In genomic region chr5:32462618-32463017, GRCh38 we compare ENCODE assay signal across 13 cellular contexts. TPM values are rescaled to one million over a fixed set of nuclear protein-coding genes. Genes with fewer than 3 reads are reported as not detected.
DNase-seq lines count a peak whose midpoint lies in the region; ATAC-seq and TF ChIP-seq lines count a peak whose summit lies in the region.
"Had no signal": no experiment of that assay in that cellular context is flagged by ENCODE, and none has a peak within 500 bp of the region (broad histone marks: within the 10 kb centered on the region; RNA-seq: fewer than 3 reads in every experiment).

No MANE protein-coding gene starts in this region.

- no peaks in the 10 kb centered on the region for H3K79me1 ChIP-seq in H9 (ENCODE audit: insufficient read depth, low read depth, low read length, poor library complexity, severe bottlenecking)

- H3K4me3 Mint-ChIP-seq in activated CD8-positive, alpha-beta memory T cell treated with anti-CD3 and anti-CD28 coated beads, Interleukin-2, amount 10 ng/mL, durations not matched to agents 7 days and 5 days, result no peak overlapping the region
- H3K4me3 Mint-ChIP-seq in stimulated activated effector memory CD8-positive, alpha-beta T cell treated with anti-CD3 and anti-CD28 coated beads, Interleukin-12 subunit alpha, Interleukin-12 subunit beta, amount 100 ng/mL, for 72 hours, result peak overlapping the region; percentile 3
- H3K4me3 Mint-ChIP-seq in H9, result no peak overlapping the region

- no peak overlapping the region for H4K91ac ChIP-seq in H9 (ENCODE audit: insufficient read length, low read depth, low read length)

- H2BK12ac ChIP-seq in H9 (ENCODE audit: insufficient read length, low read depth, low read length), result no peak overlapping the region

- H2AFZ ChIP-seq in H9 (ENCODE audit: low read length), result no peak overlapping the region

- no peak overlapping the region for H3K4me3 ChIP-seq in adrenal gland
- H3K4me3 ChIP-seq: dorsolateral prefrontal cortex, ovary, tibial nerve had no signal

- H3K36me3 Mint-ChIP-seq in activated CD8-positive, alpha-beta memory T cell treated with anti-CD3 and anti-CD28 coated beads, Interleukin-2, amount 10 ng/mL, durations not matched to agents 7 days and 5 days, result no peaks in the 10 kb centered on the region
- no peaks in the 10 kb centered on the region for H3K36me3 Mint-ChIP-seq in stimulated activated effector memory CD8-positive, alpha-beta T cell treated with anti-CD3 and anti-CD28 coated beads, Interleukin-12 subunit alpha, Interleukin-12 subunit beta, amount 100 ng/mL, for 72 hours
- peaks cover 0 to 4% (median 4%) of the 10 kb centered on the region in 3 experiments; a peak in 3 of 7 replicates for H3K36me3 Mint-ChIP-seq in H9 (ENCODE audit: insufficient read depth in 1 of 3, low read depth in 3 of 3)

- H3K56ac ChIP-seq in H9 (ENCODE audit: insufficient read length, low read depth, low read length), result no peak overlapping the region

- peaks cover 6% of the 10 kb centered on the region for H3K4me1 Mint-ChIP-seq in activated CD8-positive, alpha-beta memory T cell treated with anti-CD3 and anti-CD28 coated beads, Interleukin-2, amount 10 ng/mL, durations not matched to agents 7 days and 5 days
- peaks cover 13% of the 10 kb centered on the region for H3K4me1 Mint-ChIP-seq in stimulated activated effector memory CD8-positive, alpha-beta T cell treated with anti-CD3 and anti-CD28 coated beads, Interleukin-12 subunit alpha, Interleukin-12 subunit beta, amount 100 ng/mL, for 72 hours
- H3K4me1 Mint-ChIP-seq in H9, result peaks cover 5 to 9% of the 10 kb centered on the region in 2 experiments

- no peak overlapping the region for H4K5ac ChIP-seq in H9 (ENCODE audit: insufficient read length, low read depth, low read length)

- H4K20me1 ChIP-seq in H9 (ENCODE audit: control insufficient read depth, insufficient read depth, insufficient read length), result no peaks in the 10 kb centered on the region

- H3K4me2 ChIP-seq in H9 (ENCODE audit: insufficient read depth, insufficient read length, low read length), result no peak overlapping the region

- no peak overlapping the region for H3K14ac ChIP-seq in H9 (ENCODE audit: insufficient read depth, low read length)

- CTCF ChIA-PET in activated CD8-positive, alpha-beta memory T cell treated with anti-CD3 and anti-CD28 coated beads, Interleukin-2, amount 10 ng/mL, durations not matched to agents 7 days and 5 days (lab: Charles Lee), result interaction anchor here (1.3 to 1.9 kb wide), 2 partner anchors 26 to 127 kb away, joined by 3 to 4 read pairs; no protein-coding TSS in a partner anchor

- H3K9ac ChIP-seq in H9 (ENCODE audit: extremely low read depth, insufficient read length, low read length), result no peak overlapping the region

- no peak overlapping the region for H2BK15ac ChIP-seq in H9 (ENCODE audit: low read depth, low read length)

- H3K27me3 ChIP-seq in adrenal gland (no peaks in the 10 kb centered on the region), H9 (ENCODE audit: insufficient read depth, low read length) (no peaks in the 10 kb centered on the region)
- H3K27me3 ChIP-seq: dorsolateral prefrontal cortex, ovary, tibial nerve had no signal

- no peak overlapping the region for H3K23ac ChIP-seq in H9 (ENCODE audit: insufficient read length, low read depth, low read length)

- H3K27me3 Mint-ChIP-seq in activated CD8-positive, alpha-beta memory T cell treated with anti-CD3 and anti-CD28 coated beads, Interleukin-2, amount 10 ng/mL, durations not matched to agents 7 days and 5 days, result no peaks in the 10 kb centered on the region
- peaks cover 5% of the 10 kb centered on the region for H3K27me3 Mint-ChIP-seq in H9 (ENCODE audit: low read depth)

- H2BK20ac ChIP-seq in H9 (ENCODE audit: low read depth, low read length, poor library complexity, severe bottlenecking), result no peak overlapping the region

- H2AK5ac ChIP-seq in H9 (ENCODE audit: insufficient read length, low read length), result no peak overlapping the region

- no peak for ATAC-seq in activated CD8-positive, alpha-beta memory T cell treated with anti-CD3 and anti-CD28 coated beads, Interleukin-2, amount 10 ng/mL, durations not matched to agents 7 days and 5 days
- ATAC-seq in stimulated activated effector memory CD8-positive, alpha-beta T cell treated with anti-CD3 and anti-CD28 coated beads, Interleukin-12 subunit alpha, Interleukin-12 subunit beta, amount 100 ng/mL, for 72 hours, result peak; percentile 99
- ATAC-seq: HepG2 had no signal

- H3K9me3 ChIP-seq in adrenal gland (replicated peaks in 1 of 3), result no peaks in the 10 kb centered on the region
- no peaks in the 10 kb centered on the region for H3K9me3 ChIP-seq in H9 (ENCODE audit: control insufficient read depth, low read depth, low read length)
- H3K9me3 ChIP-seq: ovary, tibial nerve had no signal

- no peaks in the 10 kb centered on the region for H3K36me3 ChIP-seq in adrenal gland (replicated peaks in 1 of 2)
- H3K36me3 ChIP-seq: ovary, tibial nerve, WERI-Rb-1 had no signal

- H3K27ac ChIP-seq in adrenal gland (no peak overlapping the region), H9 (ENCODE audit: insufficient read length, low read depth, low read length) (no peak overlapping the region)
- H3K27ac ChIP-seq: dorsolateral prefrontal cortex, ovary, tibial nerve, WERI-Rb-1 had no signal

- intact Hi-C loops in adrenal gland (cut with DNase I), result no loop called here

- no peaks in the 10 kb centered on the region for H3K79me2 ChIP-seq in H9 (ENCODE audit: insufficient read depth, low read length)

- H3K23me2 ChIP-seq in H9 (ENCODE audit: insufficient read length, low read depth, low read length, poor library complexity, severe bottlenecking), result no peaks in the 10 kb centered on the region

- no peak for TF ChIP-seq POLR2A in adrenal gland (IDR thresholded peaks at IDR 0.05)

- H2BK5ac ChIP-seq in H9 (ENCODE audit: insufficient read length, low read length), result no peak overlapping the region

- H3T11ph ChIP-seq in H9 (ENCODE audit: low read length), result no peak overlapping the region

- DNase-seq in activated CD8-positive, alpha-beta memory T cell treated with anti-CD3 and anti-CD28 coated beads for 24 hours, result peak; percentile 61
- no peak for DNase-seq in activated CD8-positive, alpha-beta memory T cell treated with anti-CD3 and anti-CD28 coated beads, Interleukin-2, amount 10 ng/mL, durations not matched to agents 7 days and 5 days
- peak; percentile 66 for DNase-seq in activated CD8-positive, alpha-beta memory T cell treated with anti-CD3 and anti-CD28 coated beads, Interleukin-2, amount 50 U/mL, for 48 hours
- peak; percentile 63 for DNase-seq in iris pigment epithelial cell (ENCODE audit: low read depth)
- peak; percentile 16 to 54 for DNase-seq in stimulated activated effector memory CD8-positive, alpha-beta T cell treated with anti-CD3 and anti-CD28 coated beads, Interleukin-12 subunit alpha, Interleukin-12 subunit beta, amount 100 ng/mL, for 72 hours (ENCODE audit: low spot score in 2 of 2)
- no peak for DNase-seq in adrenal gland
- no peak for DNase-seq in DMS79 treated with DMSO at 0.1 percent for 48 hours (lab: John Stamatoyannopoulos, UW)
- no peak for DNase-seq in H9
- DNase-seq: ovary, WERI-Rb-1 had no signal

- H3K9me3 Mint-ChIP-seq in activated CD8-positive, alpha-beta memory T cell treated with anti-CD3 and anti-CD28 coated beads, Interleukin-2, amount 10 ng/mL, durations not matched to agents 7 days and 5 days (ENCODE audit: low read depth), result peaks cover 2% of the 10 kb centered on the region
- H3K9me3 Mint-ChIP-seq in stimulated activated effector memory CD8-positive, alpha-beta T cell treated with anti-CD3 and anti-CD28 coated beads, Interleukin-12 subunit alpha, Interleukin-12 subunit beta, amount 100 ng/mL, for 72 hours, result no peaks in the 10 kb centered on the region
- peaks cover 5 to 6% of the 10 kb centered on the region in 2 experiments; a peak in 4 of 5 replicates for H3K9me3 Mint-ChIP-seq in H9

- TF ChIP-seq CTCF in adrenal gland (IDR thresholded peaks at IDR 0.05), result no peak
- TF ChIP-seq CTCF in H9 (conservative IDR thresholded peaks at IDR 0.05), result no peak

- H3K4ac ChIP-seq in H9 (ENCODE audit: low read depth, low read length), result no peak overlapping the region

- H3K4me1 ChIP-seq in adrenal gland (replicated peaks in 1 of 2) (no peaks in the 10 kb centered on the region), H9 (ENCODE audit: insufficient read depth, low read length) (peaks cover 3% of the 10 kb centered on the region; the same call in 1 of the 2 replicates)
- H3K4me1 ChIP-seq: tibial nerve had no signal

- H2BK120ac ChIP-seq in H9 (ENCODE audit: low read depth, low read length, poor library complexity, severe bottlenecking), result no peak overlapping the region

- no peak overlapping the region for H3K18ac ChIP-seq in H9 (ENCODE audit: insufficient read length, low read depth, low read length)

- H4K8ac ChIP-seq in H9 (replicated peaks; ENCODE audit: insufficient read length, low read depth, low read length), result no peak overlapping the region

- whole genome bisulfite sequencing in adrenal gland, 4 donors, result 43 to 90% (median 57%) methylated on average over 1 of the region's 1 CpG
- WGBS in H9 (ENCODE audit: extremely low coverage, insufficient read length, low lambda C conversion rate), result no CpG with 5 or more reads among the region's 1 CpG

- no peak overlapping the region for H3K27ac Mint-ChIP-seq in activated CD8-positive, alpha-beta memory T cell treated with anti-CD3 and anti-CD28 coated beads, Interleukin-2, amount 10 ng/mL, durations not matched to agents 7 days and 5 days
- peak overlapping the region; percentile 51 for H3K27ac Mint-ChIP-seq in stimulated activated effector memory CD8-positive, alpha-beta T cell treated with anti-CD3 and anti-CD28 coated beads, Interleukin-12 subunit alpha, Interleukin-12 subunit beta, amount 100 ng/mL, for 72 hours
- no peak overlapping the region; a peak in 1 of 7 replicates for H3K27ac Mint-ChIP-seq in H9

RNA-seq across cellular contexts. Expression of gene ZFR, which starts 18.1 kb away (rescaled TPM):
- 10 to 100 TPM; 39.8 to 56.0 TPM for total RNA-seq in activated CD8-positive, alpha-beta memory T cell treated with anti-CD3 and anti-CD28 coated beads, Interleukin-2, amount 10 ng/mL, durations not matched to agents 7 days and 5 days
- 10 to 100 TPM; 58.5 to 99.7 (median 72.7) TPM for total RNA-seq in adrenal gland
- polyA plus RNA-seq in adrenal gland, result 100 to 1,000 TPM in 1 of 3 donors, 10 to 100 TPM in 2; 29.4 to 154 (median 40.7) TPM
- 61.8 and 62.4 TPM in 2 replicates for total RNA-seq in H9 (2021)

Comparison
In these comparisons a context has a peak if more than half of its experiments do, and no peak if none do; other contexts are left out.
1. DNase-seq: peak in activated CD8-positive, alpha-beta memory T cell treated with anti-CD3 and anti-CD28 coated beads for 24 hours (single experiment), activated CD8-positive, alpha-beta memory T cell treated with anti-CD3 and anti-CD28 coated beads, Interleukin-2, amount 50 U/mL, for 48 hours (single experiment), iris pigment epithelial cell (single experiment) and stimulated activated effector memory CD8-positive, alpha-beta T cell treated with anti-CD3 and anti-CD28 coated beads, Interleukin-12 subunit alpha, Interleukin-12 subunit beta, amount 100 ng/mL, for 72 hours (2 of 2); none in activated CD8-positive, alpha-beta memory T cell treated with anti-CD3 and anti-CD28 coated beads, Interleukin-2, amount 10 ng/mL, durations not matched to agents 7 days and 5 days (single experiment), adrenal gland (0 of 7), DMS79 treated with DMSO at 0.1 percent for 48 hours (single experiment) and H9 (single experiment).